8 cellular contexts compared by ENCODE assay signal in genomic region chr19:41883821-41884733, GRCh38. TPM values are rescaled to one million over a fixed set of nuclear protein-coding genes. Genes with fewer than 3 reads are reported as not detected.
DNase-seq lines count a peak whose midpoint lies in the region; ATAC-seq, FAIRE-seq and TF ChIP-seq lines count a peak whose summit lies in the region.

No MANE protein-coding gene starts in this region.

- no peaks in the 10 kb centered on the region for H3K9me3 ChIP-seq in WERI-Rb-1 (ENCODE audit: severe bottlenecking)
- H3K9me3 ChIP-seq in smooth muscle cell (replicated peaks; ENCODE audit: low read depth): no peaks in the 10 kb centered on the region

- peaks cover 17% of the 10 kb centered on the region for H4K20me1 ChIP-seq in smooth muscle cell (ENCODE audit: low read depth)

- H3K79me2 ChIP-seq in smooth muscle cell (ENCODE audit: low read depth): peaks cover 23% of the 10 kb centered on the region

- peak; percentile 75 for DNase-seq in AG04449 (ENCODE audit: low read depth, low spot score)
- peak; percentile 96 for DNase-seq in NCI-H2171 treated with DMSO at 0.1 percent for 48 hours (lab: John Stamatoyannopoulos, UW)
- DNase-seq in WERI-Rb-1: peak; percentile 97
- DNase-seq in bronchial epithelial cell (ENCODE audit: low read depth): peak; percentile 86
- peak; percentile 98 for DNase-seq in iPS-NIHi7 (ENCODE audit: extremely low spot score)
- DNase-seq in smooth muscle cell (lab: John Stamatoyannopoulos, UW; ENCODE audit: unreplicated experiment): peak; percentile 68

- H3K36me3 ChIP-seq in WERI-Rb-1 (no peaks in the 10 kb centered on the region), bronchial epithelial cell (ENCODE audit: control insufficient read depth, insufficient read depth, low read length) (peaks cover 4% of the 10 kb centered on the region), smooth muscle cell (ENCODE audit: low read depth) (no peaks in the 10 kb centered on the region)

- peaks cover 17% of the 10 kb centered on the region for H3F3A ChIP-seq in smooth muscle cell (ENCODE audit: low read depth)

- H3K9ac ChIP-seq in smooth muscle cell (ENCODE audit: low read depth): peak overlapping the region; percentile 75

- H3K27me3 ChIP-seq in WERI-Rb-1 (ENCODE audit: insufficient read depth, low read depth, severe bottlenecking) (no peaks in the 10 kb centered on the region), bronchial epithelial cell (ENCODE audit: control insufficient read depth, insufficient read depth, low read length) (no peaks in the 10 kb centered on the region), smooth muscle cell (ENCODE audit: low read depth) (no peaks in the 10 kb centered on the region)

- POLR2A ChIA-PET in AG04449 (lab: Yijun Ruan, JAX): interaction anchor here (0.6 to 1.3 kb wide), 5 partner anchors 9 to 24 kb away, joined by 3 to 9 read pairs (median 3); partner anchors contain the start of gene RPS19

- ATAC-seq in GM18868 (IDR thresholded peaks at IDR 0.05; ENCODE audit: unreplicated experiment) (peak; percentile 82), HG03103 (IDR thresholded peaks at IDR 0.05; ENCODE audit: low read depth, unreplicated experiment) (peak; percentile 61)

- TF ChIP-seq CTCF in AG04449 (IDR thresholded peaks at IDR 0.05; ENCODE audit: insufficient read depth, low read length, missing control alignments): peak; percentile 16
- TF ChIP-seq CTCF in WERI-Rb-1 (IDR thresholded peaks at IDR 0.05; ENCODE audit: low read depth, low read length): no peak
- TF ChIP-seq CTCF in bronchial epithelial cell (IDR thresholded peaks at IDR 0.05; ENCODE audit: insufficient read depth, low read length, severe bottlenecking): no peak
- TF ChIP-seq CTCF in smooth muscle cell (IDR thresholded peaks at IDR 0.05; ENCODE audit: borderline replicate concordance, insufficient read depth, poor library complexity, severe bottlenecking): no peak

- WGBS in smooth muscle cell (ENCODE audit: low lambda C conversion rate): under 1% methylated on average over 59 of the region's 66 CpGs

- H3K4me3 ChIP-seq in AG04449 (ENCODE audit: low read depth, low read length): peak overlapping the region; percentile 98
- peak overlapping the region; percentile 90 for H3K4me3 ChIP-seq in WERI-Rb-1 (ENCODE audit: low read depth, low read length)
- H3K4me3 ChIP-seq in bronchial epithelial cell (ENCODE audit: low read depth, low read length): peak overlapping the region; percentile 59
- peak overlapping the region; percentile 83 for H3K4me3 ChIP-seq in smooth muscle cell

- no peaks in the 10 kb centered on the region for H3K4me1 ChIP-seq in smooth muscle cell (ENCODE audit: low read depth)

- peak overlapping the region; percentile 88 for H2AFZ ChIP-seq in smooth muscle cell (ENCODE audit: low read depth)

- CTCF ChIA-PET in AG04449 (lab: Yijun Ruan, JAX): interaction anchor here (1.3 to 1.7 kb wide), 5 partner anchors 11 to 74 kb away, joined by 3 to 9 read pairs (median 4); no protein-coding TSS in a partner anchor

- peak overlapping the region; percentile 96 for H3K4me2 ChIP-seq in smooth muscle cell

- H3K27ac ChIP-seq in WERI-Rb-1: peak overlapping the region; percentile 52
- no peak overlapping the region for H3K27ac ChIP-seq in smooth muscle cell (ENCODE audit: low read depth)

- no peak for FAIRE-seq in bronchial epithelial cell (lab: Jason Lieb, UNC)

RNA-seq across cellular contexts. Expression of gene ARHGEF1, which starts 1.1 kb away (rescaled TPM):
- total RNA-seq in bronchial epithelial cell (19.2 and 25.0 TPM in 2 replicates), smooth muscle cell (24.2 and 24.3 TPM in 2 replicates)
- polyA plus RNA-seq in smooth muscle cell: 69.6 and 78.6 TPM in 2 replicates

RNA-seq across cellular contexts. Expression of gene CD79A, which starts 7.0 kb away (rescaled TPM):
- total RNA-seq in bronchial epithelial cell (not detected in 2 replicates), smooth muscle cell (not detected in 2 replicates)
- 0.28 and 0.41 TPM in 2 replicates for polyA plus RNA-seq in smooth muscle cell

RNA-seq across cellular contexts. Expression of gene RPS19, which starts 24.0 kb away (rescaled TPM):
- total RNA-seq in bronchial epithelial cell (2,069 and 2,277 TPM in 2 replicates), smooth muscle cell (970 and 1,345 TPM in 2 replicates)
- polyA plus RNA-seq in smooth muscle cell: 2,105 and 2,361 TPM in 2 replicates

RNA-seq across cellular contexts. Expression of gene DMRTC2, which starts 39.2 kb away (rescaled TPM):
- total RNA-seq in bronchial epithelial cell (not detected in 2 replicates), smooth muscle cell (not detected in 2 replicates)
- not detected in 2 replicates for polyA plus RNA-seq in smooth muscle cell

RNA-seq across cellular contexts. Expression of gene LYPD4, which starts 39.6 kb away (rescaled TPM):
- not detected in 2 replicates for total RNA-seq in bronchial epithelial cell
- not detected in 2 replicates for total RNA-seq in smooth muscle cell
- polyA plus RNA-seq in smooth muscle cell: not detected in 2 replicates
